ENCODE assay signal across 16 cellular contexts in genomic region chr5:137750436-137750835, GRCh38. TPM values are rescaled to one million over a fixed set of nuclear protein-coding genes. Genes with fewer than 3 reads are reported as not detected.
DNase-seq lines count a peak whose midpoint lies in the region; ATAC-seq and TF ChIP-seq lines count a peak whose summit lies in the region.
"Had no signal": no experiment of that assay in that cellular context is flagged by ENCODE, and none has a peak within 500 bp of the region (broad histone marks: within the 10 kb centered on the region; RNA-seq: fewer than 3 reads in every experiment).

No MANE protein-coding gene starts in this region.

- POLR2A ChIA-PET in activated CD4-positive, alpha-beta T cell treated with anti-CD3 and anti-CD28 coated beads for 36 hours (lab: Charles Lee) = no interaction called here
- POLR2A ChIA-PET in activated CD4-positive, alpha-beta T cell treated with anti-CD3 and anti-CD28 coated beads, Interleukin-2, amount 10 ng/mL, durations not matched to agents 7 days and 5 days (lab: Charles Lee) = no interaction called here
- POLR2A ChIA-PET in OCI-LY7 (lab: Charles Lee) = interaction anchor here (0.7 kb wide), 1 partner anchor 11 kb away, joined by 3 read pairs; no protein-coding TSS in a partner anchor

- H3K36me3 Mint-ChIP-seq in activated CD4-positive, alpha-beta T cell treated with anti-CD3 and anti-CD28 coated beads for 36 hours (ENCODE audit: low read depth) = peaks cover 36% of the 10 kb centered on the region
- H3K36me3 Mint-ChIP-seq in activated CD4-positive, alpha-beta T cell treated with anti-CD3 and anti-CD28 coated beads, Interleukin-2, amount 10 ng/mL, durations not matched to agents 7 days and 5 days (ENCODE audit: low read depth) = peaks cover 40% of the 10 kb centered on the region
- peaks cover 5% of the 10 kb centered on the region for H3K36me3 Mint-ChIP-seq in glutamatergic neuron (ENCODE audit: unreplicated experiment)
- peaks cover 34% of the 10 kb centered on the region for H3K36me3 Mint-ChIP-seq in T-helper 2 cell treated with Interferon-gamma antibody and Interleukin-4, amounts not matched to agents 5 μg/mL and 100 μg/mL, for 36 hours (ENCODE audit: low read depth)

- peak overlapping the region; percentile 75 for H3K4me2 ChIP-seq in OCI-LY7 (ENCODE audit: low read length)
- peak overlapping the region; percentile 85 for H3K4me2 ChIP-seq in skeletal muscle satellite cell (ENCODE audit: low read length)

- H3K4me1 ChIP-seq in OCI-LY7 (ENCODE audit: insufficient read depth, low read length, poor library complexity, severe bottlenecking) (peaks cover 23% of the 10 kb centered on the region), skeletal muscle satellite cell (ENCODE audit: control insufficient read depth, insufficient read depth, low read length) (peaks cover 19% of the 10 kb centered on the region)

- no peak for DNase-seq in activated CD4-positive, alpha-beta T cell treated with anti-CD3 and anti-CD28 coated beads for 36 hours
- no peak for DNase-seq in activated CD4-positive, alpha-beta T cell treated with anti-CD3 and anti-CD28 coated beads, Interleukin-2, amount 10 ng/mL, durations not matched to agents 7 days and 5 days
- DNase-seq in OCI-LY7 (ENCODE audit: low spot score) (no peak), glutamatergic neuron (no peak), D341Med (ENCODE audit: low spot score) (no peak), EL (no peak)
- DNase-seq in T-helper 2 cell treated with Interferon-gamma antibody and Interleukin-4, amounts not matched to agents 5 μg/mL and 100 μg/mL, for 36 hours (ENCODE audit: low spot score) = no peak
- DNase-seq: activated CD4-positive, alpha-beta memory T cell treated with anti-CD3 and anti-CD28 coated beads for 36 hours; activated naive CD4-positive, alpha-beta T cell treated with Interleukin-2 at 50 U/mL for 16 hours; head of caudate nucleus; left colon; NCI-H1092 treated with DMSO at 0.1 percent for 48 hours; NCI-H446 treated with DMSO at 0.1 percent for 48 hours; Peyer's patch had no signal

- no peaks in the 10 kb centered on the region for H3K27me3 ChIP-seq in skeletal muscle satellite cell (ENCODE audit: control insufficient read depth, insufficient read depth, low read length)
- H3K27me3 ChIP-seq: neutrophil, Peyer's patch had no signal

- H3K9me3 ChIP-seq in OCI-LY7 (ENCODE audit: low read length) (no peaks in the 10 kb centered on the region), skeletal muscle satellite cell (replicated peaks; ENCODE audit: low read length) (no peaks in the 10 kb centered on the region)
- H3K9me3 ChIP-seq: neutrophil, Peyer's patch had no signal

- H3K4me1 Mint-ChIP-seq in activated CD4-positive, alpha-beta T cell treated with anti-CD3 and anti-CD28 coated beads for 36 hours = peaks cover 22% of the 10 kb centered on the region
- H3K4me1 Mint-ChIP-seq in activated CD4-positive, alpha-beta T cell treated with anti-CD3 and anti-CD28 coated beads, Interleukin-2, amount 10 ng/mL, durations not matched to agents 7 days and 5 days = peaks cover 27% of the 10 kb centered on the region
- peaks cover 8% of the 10 kb centered on the region for H3K4me1 Mint-ChIP-seq in glutamatergic neuron (ENCODE audit: low read depth, unreplicated experiment)
- H3K4me1 Mint-ChIP-seq in T-helper 2 cell treated with Interferon-gamma antibody and Interleukin-4, amounts not matched to agents 5 μg/mL and 100 μg/mL, for 36 hours (ENCODE audit: low read depth) = peaks cover 21% of the 10 kb centered on the region

- H3K36me3 ChIP-seq in OCI-LY7 (ENCODE audit: insufficient read depth, low read length) (peaks cover 53% of the 10 kb centered on the region), skeletal muscle satellite cell (ENCODE audit: insufficient read depth, low read length) (peaks cover 20% of the 10 kb centered on the region)
- H3K36me3 ChIP-seq: neutrophil, Peyer's patch had no signal

- H2AFZ ChIP-seq in OCI-LY7 (ENCODE audit: low read length) = no peak overlapping the region

- H3K27ac ChIP-seq in OCI-LY7 (ENCODE audit: low read depth, low read length, poor library complexity, severe bottlenecking) = no peak overlapping the region
- H3K27ac ChIP-seq: neutrophil, Peyer's patch had no signal

- intact Hi-C loops in activated CD4-positive, alpha-beta T cell treated with anti-CD3 and anti-CD28 coated beads for 36 hours (cut with DNase I, micrococcal nuclease) = loop anchor here (5.0 to 10.0 kb wide), 2 partner anchors 584 to 1542 kb away; partner anchors contain the start of genes CDC25C (in 1 of the 2), FAM53C (in 1 of the 2) and MATR3 (in 1 of the 2)
- intact Hi-C loops in OCI-LY7 (cut with micrococcal nuclease; ENCODE audit: unreplicated experiment) = loop anchor here (5.0 to 10.0 kb wide), 2 partner anchors 673 to 1586 kb away; no protein-coding TSS in a partner anchor

- H3K4me3 ChIP-seq in OCI-LY7 (ENCODE audit: low read depth, low read length, poor library complexity, severe bottlenecking) (peak overlapping the region; percentile 99), skeletal muscle satellite cell (ENCODE audit: low read length) (no peak overlapping the region)
- H3K4me3 ChIP-seq: Peyer's patch had no signal

- H3K79me2 ChIP-seq in OCI-LY7 (ENCODE audit: insufficient read depth, low read depth, low read length) = peaks cover 57% of the 10 kb centered on the region

- H3K9me2 ChIP-seq in OCI-LY7 (ENCODE audit: insufficient read depth, low read length) = no peaks in the 10 kb centered on the region

- no peak for ATAC-seq in activated CD4-positive, alpha-beta T cell treated with anti-CD3 and anti-CD28 coated beads for 36 hours
- ATAC-seq: left colon had no signal

- CTCF ChIA-PET in activated CD4-positive, alpha-beta T cell treated with anti-CD3 and anti-CD28 coated beads for 36 hours (lab: Charles Lee) = interaction anchor here (0.8 to 11.1 kb wide), 6 partner anchors 9 to 829 kb away, joined by 3 to 142 read pairs (median 24); no protein-coding TSS in a partner anchor
- CTCF ChIA-PET in activated CD4-positive, alpha-beta T cell treated with anti-CD3 and anti-CD28 coated beads, Interleukin-2, amount 10 ng/mL, durations not matched to agents 7 days and 5 days (lab: Charles Lee) = interaction anchor here (0.6 to 1.8 kb wide), 2 partner anchors 124 to 130 kb away, joined by 3 read pairs; no protein-coding TSS in a partner anchor
- CTCF ChIA-PET in OCI-LY7 (lab: Charles Lee; ENCODE audit: unreplicated experiment) = no interaction called here

- H3K27ac Mint-ChIP-seq in activated CD4-positive, alpha-beta T cell treated with anti-CD3 and anti-CD28 coated beads for 36 hours = no peak overlapping the region
- H3K27ac Mint-ChIP-seq in activated CD4-positive, alpha-beta T cell treated with anti-CD3 and anti-CD28 coated beads, Interleukin-2, amount 10 ng/mL, durations not matched to agents 7 days and 5 days = no peak overlapping the region
- H3K27ac Mint-ChIP-seq in glutamatergic neuron (ENCODE audit: unreplicated experiment) = no peak overlapping the region
- no peak overlapping the region for H3K27ac Mint-ChIP-seq in T-helper 2 cell treated with Interferon-gamma antibody and Interleukin-4, amounts not matched to agents 5 μg/mL and 100 μg/mL, for 36 hours
- H3K27ac Mint-ChIP-seq: activated CD4-positive, alpha-beta memory T cell treated with anti-CD3 and anti-CD28 coated beads for 36 hours had no signal

- no peaks in the 10 kb centered on the region for H3K27me3 Mint-ChIP-seq in activated CD4-positive, alpha-beta T cell treated with anti-CD3 and anti-CD28 coated beads for 36 hours
- H3K27me3 Mint-ChIP-seq in activated CD4-positive, alpha-beta T cell treated with anti-CD3 and anti-CD28 coated beads, Interleukin-2, amount 10 ng/mL, durations not matched to agents 7 days and 5 days = no peaks in the 10 kb centered on the region
- H3K27me3 Mint-ChIP-seq in glutamatergic neuron (ENCODE audit: unreplicated experiment) = peaks cover 8% of the 10 kb centered on the region
- no peaks in the 10 kb centered on the region for H3K27me3 Mint-ChIP-seq in T-helper 2 cell treated with Interferon-gamma antibody and Interleukin-4, amounts not matched to agents 5 μg/mL and 100 μg/mL, for 36 hours (ENCODE audit: low read depth)
- H3K27me3 Mint-ChIP-seq: activated CD4-positive, alpha-beta memory T cell treated with anti-CD3 and anti-CD28 coated beads for 36 hours had no signal

- no peak overlapping the region for H3K9ac ChIP-seq in skeletal muscle satellite cell (ENCODE audit: low read depth, low read length)

- TF ChIP-seq CTCF in OCI-LY7 (conservative IDR thresholded peaks at IDR 0.05; ENCODE audit: low read length) (no peak), glutamatergic neuron (IDR thresholded peaks at IDR 0.05; ENCODE audit: partially characterized antibody, unreplicated experiment) (no peak)

- H3K9me3 Mint-ChIP-seq in activated CD4-positive, alpha-beta T cell treated with anti-CD3 and anti-CD28 coated beads for 36 hours (ENCODE audit: low read depth) = no peaks in the 10 kb centered on the region
- no peaks in the 10 kb centered on the region for H3K9me3 Mint-ChIP-seq in activated CD4-positive, alpha-beta T cell treated with anti-CD3 and anti-CD28 coated beads, Interleukin-2, amount 10 ng/mL, durations not matched to agents 7 days and 5 days
- peaks cover 12% of the 10 kb centered on the region for H3K9me3 Mint-ChIP-seq in glutamatergic neuron (ENCODE audit: unreplicated experiment)
- H3K9me3 Mint-ChIP-seq in T-helper 2 cell treated with Interferon-gamma antibody and Interleukin-4, amounts not matched to agents 5 μg/mL and 100 μg/mL, for 36 hours = no peaks in the 10 kb centered on the region
- H3K9me3 Mint-ChIP-seq: activated CD4-positive, alpha-beta memory T cell treated with anti-CD3 and anti-CD28 coated beads for 36 hours had no signal

- BruUV-seq in OCI-LY7 (replicated peaks; lab: Mats Ljungman, UMichigan) = no TSS peak

- H3K4me3 Mint-ChIP-seq in activated CD4-positive, alpha-beta T cell treated with anti-CD3 and anti-CD28 coated beads for 36 hours = peak overlapping the region; percentile 77
- H3K4me3 Mint-ChIP-seq in activated CD4-positive, alpha-beta T cell treated with anti-CD3 and anti-CD28 coated beads, Interleukin-2, amount 10 ng/mL, durations not matched to agents 7 days and 5 days = no peak overlapping the region
- peak overlapping the region; percentile 100 for H3K4me3 Mint-ChIP-seq in glutamatergic neuron (ENCODE audit: unreplicated experiment)
- no peak overlapping the region for H3K4me3 Mint-ChIP-seq in T-helper 2 cell treated with Interferon-gamma antibody and Interleukin-4, amounts not matched to agents 5 μg/mL and 100 μg/mL, for 36 hours

- H4K20me1 ChIP-seq in OCI-LY7 (ENCODE audit: insufficient read depth, low read length) = peaks cover 51% of the 10 kb centered on the region

RNA-seq across cellular contexts. Expression of gene HNRNPA0, which starts 3.7 kb away (rescaled TPM):
- 10 to 100 TPM; 18.9 to 32.1 TPM for total RNA-seq in activated CD4-positive, alpha-beta T cell treated with anti-CD3 and anti-CD28 coated beads for 36 hours
- total RNA-seq in activated CD4-positive, alpha-beta T cell treated with anti-CD3 and anti-CD28 coated beads, Interleukin-2, amount 10 ng/mL, durations not matched to agents 7 days and 5 days = 10 to 100 TPM; 26.0 to 31.8 TPM
- total RNA-seq in OCI-LY7 (2014; rRNA removed; shearing (Covaris generic)) = 20.6 and 25.8 TPM in 2 replicates
- total RNA-seq in OCI-LY7 (2022) (46.0 and 50.3 TPM in 2 replicates), glutamatergic neuron (ENCODE audit: unreplicated experiment) (65.2 TPM)
- 11.4 and 12.5 TPM in 2 replicates for total RNA-seq in skeletal muscle satellite cell (2012; rRNA removed)

RNA-seq across cellular contexts. Expression of gene KLHL3, which starts 14.5 kb away (rescaled TPM):
- total RNA-seq in activated CD4-positive, alpha-beta T cell treated with anti-CD3 and anti-CD28 coated beads for 36 hours = 10 to 100 TPM in 1 of 2 experiments, 1 to 10 TPM in 1; 6.8 to 10.8 TPM
- 10 to 100 TPM; 24.1 to 27.1 TPM for total RNA-seq in activated CD4-positive, alpha-beta T cell treated with anti-CD3 and anti-CD28 coated beads, Interleukin-2, amount 10 ng/mL, durations not matched to agents 7 days and 5 days
- total RNA-seq in OCI-LY7 (2014; rRNA removed; shearing (Covaris generic)) = 0.23 and 0.28 TPM in 2 replicates
- total RNA-seq in OCI-LY7 (2022) (5.2 and 6.2 TPM in 2 replicates), glutamatergic neuron (ENCODE audit: unreplicated experiment) (5.7 TPM)
- 1.0 and 1.7 TPM in 2 replicates for total RNA-seq in skeletal muscle satellite cell (2012; rRNA removed)

Comparison
In these comparisons a context has a peak if more than half of its experiments do, and no peak if none do; other contexts are left out.
1. H3K4me3 Mint-ChIP-seq: peak in activated CD4-positive, alpha-beta T cell treated with anti-CD3 and anti-CD28 coated beads for 36 hours (single experiment) and glutamatergic neuron (single experiment); none in activated CD4-positive, alpha-beta T cell treated with anti-CD3 and anti-CD28 coated beads, Interleukin-2, amount 10 ng/mL, durations not matched to agents 7 days and 5 days (single experiment) and T-helper 2 cell treated with Interferon-gamma antibody and Interleukin-4, amounts not matched to agents 5 μg/mL and 100 μg/mL, for 36 hours (single experiment).